Comparison of ENCODE assay signal across 1 cellular context in genomic region chr17:49848739-49849138, GRCh38.
TF ChIP-seq lines count a peak whose summit lies in the region.

No MANE protein-coding gene starts in this region.

TF ChIP-seq in GM23338, 12 proteins besides CTCF, POLR2A, EP300 and RAD21 (continued from another document):
- TF ChIP-seq ZNF462 (CRISPR knock-in tag; IDR thresholded peaks at IDR 0.05) = no peak
- TF ChIP-seq ETS1 (IDR thresholded peaks at IDR 0.05) = no peak
- no peak for TF ChIP-seq CREB1 (CRISPR knock-in tag; IDR thresholded peaks at IDR 0.05; ENCODE audit: low read depth)
- TF ChIP-seq, protein P1, sequence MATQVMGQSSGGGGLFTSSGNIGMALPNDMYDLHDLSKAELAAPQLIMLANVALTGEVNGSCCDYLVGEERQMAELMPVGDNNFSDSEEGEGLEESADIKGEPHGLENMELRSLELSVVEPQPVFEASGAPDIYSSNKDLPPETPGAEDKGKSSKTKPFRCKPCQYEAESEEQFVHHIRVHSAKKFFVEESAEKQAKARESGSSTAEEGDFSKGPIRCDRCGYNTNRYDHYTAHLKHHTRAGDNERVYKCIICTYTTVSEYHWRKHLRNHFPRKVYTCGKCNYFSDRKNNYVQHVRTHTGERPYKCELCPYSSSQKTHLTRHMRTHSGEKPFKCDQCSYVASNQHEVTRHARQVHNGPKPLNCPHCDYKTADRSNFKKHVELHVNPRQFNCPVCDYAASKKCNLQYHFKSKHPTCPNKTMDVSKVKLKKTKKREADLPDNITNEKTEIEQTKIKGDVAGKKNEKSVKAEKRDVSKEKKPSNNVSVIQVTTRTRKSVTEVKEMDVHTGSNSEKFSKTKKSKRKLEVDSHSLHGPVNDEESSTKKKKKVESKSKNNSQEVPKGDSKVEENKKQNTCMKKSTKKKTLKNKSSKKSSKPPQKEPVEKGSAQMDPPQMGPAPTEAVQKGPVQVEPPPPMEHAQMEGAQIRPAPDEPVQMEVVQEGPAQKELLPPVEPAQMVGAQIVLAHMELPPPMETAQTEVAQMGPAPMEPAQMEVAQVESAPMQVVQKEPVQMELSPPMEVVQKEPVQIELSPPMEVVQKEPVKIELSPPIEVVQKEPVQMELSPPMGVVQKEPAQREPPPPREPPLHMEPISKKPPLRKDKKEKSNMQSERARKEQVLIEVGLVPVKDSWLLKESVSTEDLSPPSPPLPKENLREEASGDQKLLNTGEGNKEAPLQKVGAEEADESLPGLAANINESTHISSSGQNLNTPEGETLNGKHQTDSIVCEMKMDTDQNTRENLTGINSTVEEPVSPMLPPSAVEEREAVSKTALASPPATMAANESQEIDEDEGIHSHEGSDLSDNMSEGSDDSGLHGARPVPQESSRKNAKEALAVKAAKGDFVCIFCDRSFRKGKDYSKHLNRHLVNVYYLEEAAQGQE (IDR thresholded peaks at IDR 0.05; ENCODE audit: unreplicated experiment) = no peak
